Comparison of ENCODE assay signal across 8 cellular contexts in the genomic region with DNA sequence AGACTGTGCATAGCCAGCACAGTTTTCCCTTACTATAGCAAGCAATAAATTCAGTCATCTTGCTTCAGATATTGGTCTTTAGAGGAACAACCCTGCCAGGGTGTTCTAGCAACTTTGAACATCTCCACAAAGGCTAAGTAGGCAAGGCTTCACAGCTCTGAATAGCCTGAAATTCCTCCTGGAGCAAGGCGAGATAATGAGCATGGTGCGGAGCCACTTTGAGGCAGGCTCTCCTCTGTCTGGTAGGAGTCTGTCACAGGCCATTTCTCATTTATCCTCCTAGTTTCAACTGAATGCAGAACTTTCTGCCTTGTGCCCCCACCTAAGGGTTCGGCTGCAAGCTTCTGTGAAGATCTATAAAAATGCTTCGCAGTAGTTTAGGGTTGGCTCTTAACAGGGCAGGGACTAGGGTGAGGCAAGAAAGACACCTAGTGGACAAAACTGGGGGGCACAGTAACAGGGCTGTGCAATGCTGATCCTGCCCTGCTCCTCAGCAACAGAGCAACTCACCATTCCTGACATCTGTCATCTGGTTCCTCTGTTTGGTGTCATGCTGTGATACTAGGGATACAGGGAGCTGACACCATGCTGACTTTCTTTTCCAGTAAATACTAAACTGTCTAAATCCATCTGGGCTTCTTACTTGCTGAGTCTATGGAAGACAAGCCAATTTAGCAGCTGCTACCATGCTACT. TPM values are rescaled to one million over a fixed set of nuclear protein-coding genes. Genes with fewer than 3 reads are reported as not detected.
DNase-seq lines count a peak whose midpoint lies in the region; ATAC-seq and TF ChIP-seq lines count a peak whose summit lies in the region.

No MANE protein-coding gene starts in this region.

- H3K27me3 ChIP-seq in left ventricle myocardium inferior (ENCODE audit: low read depth), result peaks cover 93% of the 10 kb centered on the region

- intact Hi-C loops in left ventricle myocardium inferior (cut with micrococcal nuclease) (no loop called here), posterior cingulate gyrus (cut with DNase I) (no loop called here)

- no peak for ATAC-seq in GM18502 (IDR thresholded peaks at IDR 0.05; ENCODE audit: poor library complexity, unreplicated experiment)

- H3K4me3 ChIP-seq in left ventricle myocardium inferior, result no peak overlapping the region

- peak; percentile 59 for TF ChIP-seq CTCF in GM12873 (IDR thresholded peaks at IDR 0.05; ENCODE audit: insufficient read depth, low read depth, low read length, missing control alignments)
- peak; percentile 52 for TF ChIP-seq CTCF in left ventricle myocardium inferior (IDR thresholded peaks at IDR 0.05; ENCODE audit: borderline replicate concordance)

- in situ Hi-C loops in SK-MEL-5 (cut with HindIII; ENCODE audit: low pct_unique_long_range_greater_than_20kb, low sequenced_read_pairs), result no loop called here

- no peaks in the 10 kb centered on the region for H3K4me1 ChIP-seq in left ventricle myocardium inferior

- no peak overlapping the region for H3K27ac ChIP-seq in left ventricle myocardium inferior (replicated peaks)

- DNase-seq in LHCN-M2 (ENCODE audit: low read depth) (peak; percentile 36), SK-MEL-5 (ENCODE audit: low read depth, low spot score) (peak; percentile 69), left ventricle myocardium inferior (no peak), posterior cingulate gyrus (no peak)
- no peak for DNase-seq in activated effector memory CD4-positive, alpha-beta T cell treated with Interleukin-2 at 50 U/mL for 16 hours
- no peak for DNase-seq in activated CD4-positive, alpha-beta T cell treated with anti-CD3 and anti-CD28 coated beads for 4 hours

- no peaks in the 10 kb centered on the region for H3K9me3 ChIP-seq in left ventricle myocardium inferior (replicated peaks)

- no peaks in the 10 kb centered on the region for H3K36me3 ChIP-seq in left ventricle myocardium inferior

RNA-seq across cellular contexts. Expression of a gene that starts 16.6 kb away (rescaled TPM):
- total RNA-seq in LHCN-M2 (2014; rRNA removed), result 6.6 and 13.6 TPM in 2 replicates
- 4.9 TPM for polyA plus RNA-seq in LHCN-M2 (2012)
- total RNA-seq in SK-MEL-5 (2014; rRNA removed; shearing (Covaris generic)), result 9.5 and 12.1 TPM in 2 replicates
- 7.0 and 7.9 TPM in 2 replicates for polyA plus RNA-seq in SK-MEL-5 (2015; cell fraction: cytosol; rRNA removed)
- polyA plus RNA-seq in SK-MEL-5 (2015; cell fraction: nucleus; rRNA removed), result 4.5 and 8.8 TPM in 2 replicates
- 20.1 TPM for total RNA-seq in left ventricle myocardium inferior

Comparison
In these comparisons a context has a peak if more than half of its experiments do, and no peak if none do; other contexts are left out.
1. DNase-seq: peak in LHCN-M2 (single experiment) and SK-MEL-5 (single experiment); none in left ventricle myocardium inferior (single experiment), activated effector memory CD4-positive, alpha-beta T cell treated with Interleukin-2 at 50 U/mL for 16 hours (single experiment), activated CD4-positive, alpha-beta T cell treated with anti-CD3 and anti-CD28 coated beads for 4 hours (0 of 2) and posterior cingulate gyrus (0 of 10).